Comparison of ENCODE assay signal across 1 cellular context in genomic region chr1:200150721-200151120, GRCh38.
TF ChIP-seq lines count a peak whose summit lies in the region.

No MANE protein-coding gene starts in this region.

TF ChIP-seq in K562, 482 proteins besides CTCF, POLR2A, EP300 and RAD21 (continued from another document and continues in another):
- no peak for TF ChIP-seq ZBTB9 (CRISPR knock-in tag; IDR thresholded peaks at IDR 0.05)
- TF ChIP-seq MGA (IDR thresholded peaks at IDR 0.05): no peak
- no peak for TF ChIP-seq ZNF444 (CRISPR knock-in tag; IDR thresholded peaks at IDR 0.05)
- no peak for TF ChIP-seq PCBP1 (IDR thresholded peaks at IDR 0.05; ENCODE audit: low read depth, low read length, poor library complexity, severe bottlenecking)
- no peak for TF ChIP-seq HES1 (IDR thresholded peaks at IDR 0.05; ENCODE audit: low read depth)
- no peak for TF ChIP-seq MEIS2 (IDR thresholded peaks at IDR 0.05; ENCODE audit: partially characterized antibody)
- peak in 1 of 2 experiments; percentile 58; a peak in 2 of 4 replicates for TF ChIP-seq FOXA3 (CRISPR knock-in tag; conservative IDR thresholded peaks at IDR 0.05 in 1 of 2, IDR thresholded peaks at IDR 0.05 in 1 of 2)
- no peak for TF ChIP-seq ESRRB (CRISPR knock-in tag; IDR thresholded peaks at IDR 0.05; ENCODE audit: borderline replicate concordance)
- TF ChIP-seq GTF2A2 (tag; IDR thresholded peaks at IDR 0.05): no peak
- TF ChIP-seq NONO (IDR thresholded peaks at IDR 0.05; ENCODE audit: low read depth in 2 of 2, low read length in 1 of 2): no peak
- peak; percentile 26; the same call in 1 of the 2 replicates for TF ChIP-seq ZNF311 (CRISPR knock-in tag; IDR thresholded peaks at IDR 0.05)
- TF ChIP-seq HNRNPUL1 (IDR thresholded peaks at IDR 0.05; ENCODE audit: low read length): no peak
- TF ChIP-seq ZNF668 (CRISPR knock-in tag; IDR thresholded peaks at IDR 0.05): no peak
- no peak for TF ChIP-seq HDGF (IDR thresholded peaks at IDR 0.05)
- TF ChIP-seq ARID1B (IDR thresholded peaks at IDR 0.05): peak; percentile 68
- no peak for TF ChIP-seq PHTF2 (CRISPR knock-in tag; IDR thresholded peaks at IDR 0.05)
- no peak for TF ChIP-seq FOXK1 (CRISPR knock-in tag; IDR thresholded peaks at IDR 0.05; ENCODE audit: borderline replicate concordance)
- no peak for TF ChIP-seq MIER1 (IDR thresholded peaks at IDR 0.05; ENCODE audit: low read depth)
- TF ChIP-seq KLF13 (tag; IDR thresholded peaks at IDR 0.05; ENCODE audit: borderline replicate concordance, low read depth): no peak
- TF ChIP-seq WHSC1 (IDR thresholded peaks at IDR 0.05; ENCODE audit: low read length): no peak
- TF ChIP-seq ZNF280A (IDR thresholded peaks at IDR 0.05; ENCODE audit: low read depth, partially characterized antibody): no peak
- no peak for TF ChIP-seq ZNF75A (CRISPR knock-in tag; IDR thresholded peaks at IDR 0.05)
- no peak for TF ChIP-seq SIRT6 (IDR thresholded peaks at IDR 0.05; ENCODE audit: low read depth, low read length)
- TF ChIP-seq PTBP1 (IDR thresholded peaks at IDR 0.05; ENCODE audit: low read depth, low read length): no peak
- TF ChIP-seq HIVEP1 (CRISPR knock-in tag; IDR thresholded peaks at IDR 0.05): no peak
- TF ChIP-seq ZNF780A (CRISPR knock-in tag; IDR thresholded peaks at IDR 0.05): no peak
- TF ChIP-seq TEAD1 (CRISPR knock-in tag; IDR thresholded peaks at IDR 0.05): 0 out of 4 replicates have a peak, but pooled peaks of 1 of the 2 experiments have one; percentile 25
- no peak for TF ChIP-seq BHLHE40 (IDR thresholded peaks at IDR 0.05; ENCODE audit: low read length)
- TF ChIP-seq SMARCC2 (IDR thresholded peaks at IDR 0.05; ENCODE audit: low read depth): peak; percentile 38; the same call in 1 of the 2 replicates
- TF ChIP-seq RFX7 (CRISPR knock-in tag; IDR thresholded peaks at IDR 0.05): no peak
- no peak for TF ChIP-seq CBFB (CRISPR knock-in tag; IDR thresholded peaks at IDR 0.05)
- TF ChIP-seq BRF1 (IDR thresholded peaks at IDR 0.05; ENCODE audit: borderline replicate concordance, extremely low read depth, insufficient read length): no peak
- TF ChIP-seq NCOA2 (IDR thresholded peaks at IDR 0.05; ENCODE audit: partially characterized antibody in 2 of 2): no peak
- TF ChIP-seq GATAD2B (IDR thresholded peaks at IDR 0.05; ENCODE audit: borderline replicate concordance): 0 out of 2 replicates have a peak, but pooled peaks have one; percentile 5
- TF ChIP-seq KLF10 (CRISPR knock-in tag; IDR thresholded peaks at IDR 0.05): no peak
- no peak for TF ChIP-seq ZBED1 (IDR thresholded peaks at IDR 0.05)
- TF ChIP-seq ZNF140 (CRISPR knock-in tag; IDR thresholded peaks at IDR 0.05): no peak
- no peak for TF ChIP-seq CHD4 (IDR thresholded peaks at IDR 0.05; ENCODE audit: insufficient read depth, insufficient replicate concordance, low read depth, low read length, poor library complexity, severe bottlenecking)
- TF ChIP-seq HDAC6 (IDR thresholded peaks at IDR 0.05; ENCODE audit: low read depth, low read length): no peak
- TF ChIP-seq NEUROD1 (IDR thresholded peaks at IDR 0.05; ENCODE audit: borderline replicate concordance, low read depth, low read length, partially characterized antibody): no peak
- TF ChIP-seq ZNF184 (CRISPR knock-in tag; IDR thresholded peaks at IDR 0.05): no peak
- no peak for TF ChIP-seq CC2D1A (IDR thresholded peaks at IDR 0.05)
- TF ChIP-seq ZC3H8 (IDR thresholded peaks at IDR 0.05): no peak
- no peak for TF ChIP-seq POLR2G (IDR thresholded peaks at IDR 0.05; ENCODE audit: low read depth, low read length)
- peak; percentile 36; the same call in 1 of the 2 replicates for TF ChIP-seq ATF7 (IDR thresholded peaks at IDR 0.05)
- TF ChIP-seq SLC30A9 (CRISPR knock-in tag; IDR thresholded peaks at IDR 0.05): no peak
- no peak for TF ChIP-seq ZNF197 (CRISPR knock-in tag; IDR thresholded peaks at IDR 0.05; ENCODE audit: low read depth)
- TF ChIP-seq ZBTB26 (CRISPR knock-in tag; IDR thresholded peaks at IDR 0.05): no peak
- no peak for TF ChIP-seq SMARCB1 (IDR thresholded peaks at IDR 0.05; ENCODE audit: insufficient read length, low read depth)
- no peak for TF ChIP-seq POLR3G (IDR thresholded peaks at IDR 0.05; ENCODE audit: extremely low read depth, insufficient read length, insufficient replicate concordance)
- TF ChIP-seq E4F1 (CRISPR knock-in tag; IDR thresholded peaks at IDR 0.05; ENCODE audit: borderline replicate concordance): no peak
- TF ChIP-seq POLR2AphosphoS2 (IDR thresholded peaks at IDR 0.05; ENCODE audit: low read length): no peak
- peak; percentile 51 for TF ChIP-seq BRD9 (IDR thresholded peaks at IDR 0.05; ENCODE audit: low read depth, partially characterized antibody)
- no peak for TF ChIP-seq NR2F6 (CRISPR knock-in tag; IDR thresholded peaks at IDR 0.05)
- TF ChIP-seq ZNF347 (CRISPR knock-in tag; IDR thresholded peaks at IDR 0.05; ENCODE audit: low read depth): no peak
